Comparison of ENCODE assay signal across 12 cellular contexts in the genomic region with DNA sequence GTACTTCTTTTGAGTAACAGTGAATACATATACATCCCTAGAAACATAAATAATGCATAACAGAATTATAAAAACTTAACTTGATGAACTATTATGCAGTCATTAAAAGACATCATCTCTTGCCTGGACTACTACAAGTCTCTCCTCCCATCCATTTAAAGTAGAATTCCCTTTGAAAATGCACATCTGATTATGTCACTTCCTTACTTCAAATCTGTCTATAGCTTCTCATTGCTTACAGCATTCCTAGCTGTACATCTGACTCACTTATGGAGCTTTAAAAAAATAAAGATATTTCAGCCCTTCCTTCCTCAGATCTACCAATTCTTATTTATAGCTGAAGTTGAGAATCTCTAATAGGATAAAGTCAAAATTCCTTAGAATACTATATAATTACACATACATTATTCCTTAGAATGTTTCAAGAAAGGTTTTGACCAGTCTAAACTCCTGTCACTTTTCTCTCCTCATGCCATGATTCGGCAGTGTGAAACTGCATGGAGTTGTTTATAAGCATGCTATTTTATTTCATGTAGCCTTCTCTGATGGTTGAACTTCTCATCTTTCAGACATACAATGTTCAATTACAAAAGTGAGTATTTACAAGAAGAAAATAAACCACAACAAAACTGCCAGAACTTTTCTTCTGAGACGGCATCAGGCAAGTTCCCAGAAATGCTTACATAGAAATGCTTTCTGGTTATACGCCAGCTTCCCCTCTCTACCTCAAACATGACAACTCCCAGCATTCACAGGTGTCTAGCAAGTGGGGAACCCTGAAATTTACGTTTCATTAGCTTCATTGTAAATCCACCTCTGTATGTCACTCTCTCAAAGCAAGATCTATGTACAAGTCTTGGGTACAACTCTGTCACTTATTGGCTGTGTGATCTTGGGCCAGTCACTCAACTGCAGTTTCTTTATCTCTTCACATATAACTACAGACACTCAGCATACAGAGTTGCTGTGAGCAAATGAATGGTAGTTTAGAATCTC. TPM values are rescaled to one million over a fixed set of nuclear protein-coding genes. Genes with fewer than 3 reads are reported as not detected.
DNase-seq lines count a peak whose midpoint lies in the region; ATAC-seq lines count a peak whose summit lies in the region.
"Had no signal": no experiment of that assay in that cellular context is flagged by ENCODE, and none has a peak within 500 bp of the region (broad histone marks: within the 10 kb centered on the region; RNA-seq: fewer than 3 reads in every experiment).

No MANE protein-coding gene starts in this region.

- H3K9me3 Mint-ChIP-seq in activated T-cell treated with anti-CD3 and anti-CD28 coated beads, Interleukin-2, amount 50 U/mL, for 24 hours, result peaks cover 15% of the 10 kb centered on the region
- H3K9me3 Mint-ChIP-seq in T-cell, result peaks cover 6 to 26% (median 14%) of the 10 kb centered on the region in 3 donors
- peaks cover 4% of the 10 kb centered on the region for H3K9me3 Mint-ChIP-seq in stimulated activated effector memory CD8-positive, alpha-beta T cell treated with anti-CD3 and anti-CD28 coated beads, Interleukin-12 subunit alpha, Interleukin-12 subunit beta, amount 100 ng/mL, for 72 hours

- DNase-seq in activated T-cell treated with anti-CD3 and anti-CD28 coated beads, Interleukin-2, amount 50 U/mL, for 24 hours, result no peak
- no peak for DNase-seq in activated T-cell treated with anti-CD3 and anti-CD28 coated beads, Interleukin-2, amount 50 U/mL, for 1 hour
- peak in 4 of 34 experiments; percentile 7 to 16 (median 9) for DNase-seq in T-cell
- DNase-seq in dermis blood vessel endothelial cell, result peak; percentile 77
- DNase-seq in stimulated activated effector memory CD8-positive, alpha-beta T cell treated with anti-CD3 and anti-CD28 coated beads, Interleukin-12 subunit alpha, Interleukin-12 subunit beta, amount 100 ng/mL, for 72 hours (ENCODE audit: low spot score in 2 of 2), result no peak
- DNase-seq in SKM-1 (lab: John Stamatoyannopoulos, UW; ENCODE audit: unreplicated experiment), result no peak
- DNase-seq: activated CD8-positive, alpha-beta memory T cell treated with anti-CD3 and anti-CD28 coated beads, Interleukin-2, amount 50 U/mL, for 48 hours; H9; NCI-H526; right lobe of liver had no signal

- H3K27ac Mint-ChIP-seq in activated T-cell treated with anti-CD3 and anti-CD28 coated beads, Interleukin-2, amount 50 U/mL, for 24 hours, result peak overlapping the region; percentile 38
- peak overlapping the region; percentile 19 to 76 for H3K27ac Mint-ChIP-seq in T-cell
- H3K27ac Mint-ChIP-seq in stimulated activated effector memory CD8-positive, alpha-beta T cell treated with anti-CD3 and anti-CD28 coated beads, Interleukin-12 subunit alpha, Interleukin-12 subunit beta, amount 100 ng/mL, for 72 hours, result no peak overlapping the region

- H3K4me3 Mint-ChIP-seq in activated T-cell treated with anti-CD3 and anti-CD28 coated beads, Interleukin-2, amount 50 U/mL, for 24 hours, result no peak overlapping the region
- peak overlapping the region in 2 of 3 donors; percentile 50 to 54 for H3K4me3 Mint-ChIP-seq in T-cell
- no peak overlapping the region for H3K4me3 Mint-ChIP-seq in stimulated activated effector memory CD8-positive, alpha-beta T cell treated with anti-CD3 and anti-CD28 coated beads, Interleukin-12 subunit alpha, Interleukin-12 subunit beta, amount 100 ng/mL, for 72 hours
- H3K4me3 Mint-ChIP-seq: H9 had no signal

- CTCF ChIA-PET in T-cell (lab: Charles Lee), result no interaction called here

- no peaks in the 10 kb centered on the region for H3K36me3 Mint-ChIP-seq in activated T-cell treated with anti-CD3 and anti-CD28 coated beads, Interleukin-2, amount 50 U/mL, for 24 hours (ENCODE audit: low read depth)
- H3K36me3 Mint-ChIP-seq in T-cell, result no peaks in the 10 kb centered on the region
- H3K36me3 Mint-ChIP-seq in stimulated activated effector memory CD8-positive, alpha-beta T cell treated with anti-CD3 and anti-CD28 coated beads, Interleukin-12 subunit alpha, Interleukin-12 subunit beta, amount 100 ng/mL, for 72 hours, result no peaks in the 10 kb centered on the region

- H3K4me1 Mint-ChIP-seq in activated T-cell treated with anti-CD3 and anti-CD28 coated beads, Interleukin-2, amount 50 U/mL, for 24 hours (ENCODE audit: low read depth), result peaks cover 15% of the 10 kb centered on the region
- peaks cover 9 to 22% (median 21%) of the 10 kb centered on the region in 3 donors for H3K4me1 Mint-ChIP-seq in T-cell
- peaks cover 7% of the 10 kb centered on the region for H3K4me1 Mint-ChIP-seq in stimulated activated effector memory CD8-positive, alpha-beta T cell treated with anti-CD3 and anti-CD28 coated beads, Interleukin-12 subunit alpha, Interleukin-12 subunit beta, amount 100 ng/mL, for 72 hours

- H3K27me3 Mint-ChIP-seq in activated T-cell treated with anti-CD3 and anti-CD28 coated beads, Interleukin-2, amount 50 U/mL, for 24 hours, result peaks cover 58% of the 10 kb centered on the region
- H3K27me3 Mint-ChIP-seq in T-cell, result peaks cover 3 to 30% of the 10 kb centered on the region in 2 donors

- ATAC-seq in T-cell (replicated peaks in 1 of 4) (peak; percentile 26 to 87 (median 45)), HG03342 (IDR thresholded peaks at IDR 0.05; ENCODE audit: unreplicated experiment) (no peak), HG03135 (IDR thresholded peaks at IDR 0.05; ENCODE audit: unreplicated experiment) (no peak)
- peak; percentile 67 for ATAC-seq in stimulated activated effector memory CD8-positive, alpha-beta T cell treated with anti-CD3 and anti-CD28 coated beads, Interleukin-12 subunit alpha, Interleukin-12 subunit beta, amount 100 ng/mL, for 72 hours
- ATAC-seq: right lobe of liver had no signal

- POLR2A ChIA-PET in T-cell (lab: Charles Lee), result no interaction called here

RNA-seq across cellular contexts. Expression of a gene that starts 42.9 kb away (rescaled TPM):
- total RNA-seq in T-cell (10 to 100 TPM in 2 of 5 donors, 1 to 10 TPM in 3; 3.7 to 13.4 (median 9.9) TPM), dermis blood vessel endothelial cell (138 and 168 TPM in 2 replicates)

RNA-seq across cellular contexts. Expression of a gene that starts 57.3 kb away (rescaled TPM):
- total RNA-seq in T-cell (1 to 10 TPM in 2 of 5 donors, under 1 TPM in 2, not detected in 1; 0.33 to 2.1 (median 0.84) TPM), dermis blood vessel endothelial cell (34.7 and 41.9 TPM in 2 replicates)

Comparison
In these comparisons a context has a peak if more than half of its experiments do, and no peak if none do; other contexts are left out.
1. H3K4me3 Mint-ChIP-seq: peak in T-cell (2 of 3); none in activated T-cell treated with anti-CD3 and anti-CD28 coated beads, Interleukin-2, amount 50 U/mL, for 24 hours (single experiment) and stimulated activated effector memory CD8-positive, alpha-beta T cell treated with anti-CD3 and anti-CD28 coated beads, Interleukin-12 subunit alpha, Interleukin-12 subunit beta, amount 100 ng/mL, for 72 hours (single experiment).
2. ATAC-seq: peak in T-cell (4 of 4) and stimulated activated effector memory CD8-positive, alpha-beta T cell treated with anti-CD3 and anti-CD28 coated beads, Interleukin-12 subunit alpha, Interleukin-12 subunit beta, amount 100 ng/mL, for 72 hours (single experiment); none in HG03342 (single experiment) and HG03135 (single experiment).
3. RNA of a gene that starts 57.3 kb away (total RNA-seq): 34.7 to 41.9 TPM in dermis blood vessel endothelial cell; 0.33 to 2.1 TPM in T-cell; every median in the first group is over 10 times any median in the second.